ENCODE assay signal across 24 cellular contexts in the genomic region with DNA sequence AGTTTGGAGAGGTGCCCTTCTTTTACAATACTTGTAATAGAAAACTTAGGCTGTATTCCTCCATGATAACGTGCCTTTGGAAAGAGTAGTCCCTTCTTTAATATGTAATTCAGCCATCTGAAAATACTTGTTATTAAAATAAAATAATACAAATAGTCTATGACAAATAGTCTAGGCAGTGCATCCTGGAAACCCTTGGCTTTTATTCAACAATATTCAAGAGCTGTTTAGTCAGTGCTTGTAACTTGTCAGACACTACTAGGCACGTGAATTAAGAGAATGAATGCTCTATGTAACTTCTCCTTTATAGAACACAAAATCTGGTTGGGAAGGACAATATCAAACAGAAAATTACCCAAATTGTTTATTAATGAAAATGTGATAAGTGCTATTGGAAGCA.
"Had no signal": no experiment of that assay in that cellular context is flagged by ENCODE, and none has a peak within 500 bp of the region (broad histone marks: within the 10 kb centered on the region; RNA-seq: fewer than 3 reads in every experiment).

No MANE protein-coding gene starts in this region.

- H3K36me3 Mint-ChIP-seq: natural killer cell; stimulated activated effector memory CD8-positive, alpha-beta T cell treated with anti-CD3 and anti-CD28 coated beads, Interleukin-12 subunit alpha, Interleukin-12 subunit beta, amount 100 ng/mL, for 72 hours had no signal

- H3K4me2 ChIP-seq: smooth muscle cell had no signal

- H3K4me3 Mint-ChIP-seq: natural killer cell; neural crest cell; stimulated activated effector memory CD8-positive, alpha-beta T cell treated with anti-CD3 and anti-CD28 coated beads, Interleukin-12 subunit alpha, Interleukin-12 subunit beta, amount 100 ng/mL, for 72 hours had no signal

- H3K27ac ChIP-seq: colonic mucosa, esophagus muscularis mucosa, lower lobe of right lung, neutrophil, parathyroid adenoma, prostate gland, right atrium auricular region, stomach, thyroid gland, vagina had no signal

- H3K9me3 ChIP-seq: colonic mucosa, esophagus muscularis mucosa, lower lobe of right lung, neutrophil, prostate gland, right atrium auricular region, stomach, thyroid gland, vagina had no signal

- H3K4me3 ChIP-seq: colonic mucosa, esophagus muscularis mucosa, lower lobe of right lung, prostate gland, right atrium auricular region, smooth muscle cell, stomach, thyroid gland, vagina had no signal

- H3K79me2 ChIP-seq: parathyroid adenoma had no signal

- H3K27me3 ChIP-seq: colonic mucosa, right atrium auricular region, thyroid gland, vagina had no signal

- DNase-seq: colonic mucosa; dermis blood vessel endothelial cell; effector memory CD4-positive, alpha-beta T cell; head of caudate nucleus; left ventricle myocardium superior; lower lobe of right lung; natural killer cell; stimulated activated CD4-positive, alpha-beta T cell treated with anti-CD3 and anti-CD28 coated beads, Interleukin-12 subunit alpha, Interleukin-12 subunit beta, amount 100 ng/mL, for 4 hours; stimulated activated CD4-positive, alpha-beta T cell treated with anti-CD3 and anti-CD28 coated beads, Interleukin-1b, Interleukin-23, amount 100 ng/mL, for 48 hours; stimulated activated CD4-positive, alpha-beta T cell treated with anti-CD3 and anti-CD28 coated beads, Interleukin-4, amount 100 ng/mL, for 24 hours; stimulated activated naive CD4-positive, alpha-beta T cell treated with Interleukin-2 at 50 U/mL for 16 hours; stomach; thyroid gland; trophoblast cell had no signal

- H3K36me3 ChIP-seq: colonic mucosa, esophagus muscularis mucosa, lower lobe of right lung, neutrophil, prostate gland, right atrium auricular region, stomach, thyroid gland, vagina had no signal

- H3K27ac Mint-ChIP-seq: natural killer cell; stimulated activated effector memory CD8-positive, alpha-beta T cell treated with anti-CD3 and anti-CD28 coated beads, Interleukin-12 subunit alpha, Interleukin-12 subunit beta, amount 100 ng/mL, for 72 hours had no signal

- ATAC-seq: left ventricle myocardium superior; lower lobe of right lung; natural killer cell; sciatic nerve; stimulated activated effector memory CD8-positive, alpha-beta T cell treated with anti-CD3 and anti-CD28 coated beads, Interleukin-12 subunit alpha, Interleukin-12 subunit beta, amount 100 ng/mL, for 72 hours had no signal

- H3K4me1 ChIP-seq: colonic mucosa, lower lobe of right lung, parathyroid adenoma, prostate gland, right atrium auricular region, stomach, thyroid gland, vagina had no signal

- H2AFZ ChIP-seq: parathyroid adenoma had no signal

- H3K9me3 Mint-ChIP-seq: natural killer cell; neural crest cell; stimulated activated effector memory CD8-positive, alpha-beta T cell treated with anti-CD3 and anti-CD28 coated beads, Interleukin-12 subunit alpha, Interleukin-12 subunit beta, amount 100 ng/mL, for 72 hours had no signal

- H3K9ac ChIP-seq: parathyroid adenoma had no signal
